In genomic region chr16:86357950-86358349, GRCh38 we compare ENCODE assay signal across 1 cellular context.
TF ChIP-seq lines count a peak whose summit lies in the region.

No MANE protein-coding gene starts in this region.

TF ChIP-seq in HCT116, 20 proteins besides CTCF, POLR2A, EP300 and RAD21 (continued from another document):
- TF ChIP-seq CBX3 (IDR thresholded peaks at IDR 0.05; ENCODE audit: low read depth), result no peak
- TF ChIP-seq FOSL1 (IDR thresholded peaks at IDR 0.05; ENCODE audit: low read depth), result no peak
- TF ChIP-seq CEBPB (IDR thresholded peaks at IDR 0.05; ENCODE audit: low read depth), result no peak
- TF ChIP-seq SRF (IDR thresholded peaks at IDR 0.05; ENCODE audit: low read depth), result no peak
- TF ChIP-seq ELF1 (IDR thresholded peaks at IDR 0.05; ENCODE audit: borderline replicate concordance, low read depth), result no peak
- no peak for TF ChIP-seq ZBTB33 (IDR thresholded peaks at IDR 0.05; ENCODE audit: extremely low read depth, insufficient replicate concordance, low read length)
- TF ChIP-seq EZH2 (IDR thresholded peaks at IDR 0.05), result no peak
- no peak for TF ChIP-seq MAX (IDR thresholded peaks at IDR 0.05)
- no peak for TF ChIP-seq SP1 (IDR thresholded peaks at IDR 0.05; ENCODE audit: low read depth)
- TF ChIP-seq EGR1 (IDR thresholded peaks at IDR 0.05; ENCODE audit: low read depth), result no peak
- no peak for TF ChIP-seq ATF3 (IDR thresholded peaks at IDR 0.05)
- TF ChIP-seq REST (IDR thresholded peaks at IDR 0.05; ENCODE audit: low read depth), result no peak
